15 cellular contexts compared by ENCODE assay signal in the genomic region with DNA sequence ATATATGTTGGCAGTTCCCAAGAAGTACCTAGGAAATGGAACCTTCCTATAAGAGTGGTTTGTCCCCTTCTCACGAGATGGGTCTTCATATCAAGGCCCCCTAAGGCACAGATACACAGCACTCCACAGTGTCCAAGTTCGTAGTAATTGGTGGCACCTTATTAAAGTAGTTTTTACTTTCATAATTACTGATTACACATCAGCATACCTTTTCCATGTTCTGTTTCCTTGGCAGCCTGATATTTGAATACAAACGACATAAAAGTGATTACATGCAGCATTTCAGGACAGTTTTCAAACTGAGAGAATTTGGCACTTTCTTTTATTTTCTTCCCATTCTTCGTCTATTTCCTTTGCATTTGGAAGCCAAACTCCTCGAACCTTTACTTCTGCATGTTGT.
DNase-seq lines count a peak whose midpoint lies in the region; ATAC-seq and TF ChIP-seq lines count a peak whose summit lies in the region.
"Had no signal": no experiment of that assay in that cellular context is flagged by ENCODE, and none has a peak within 500 bp of the region (broad histone marks: within the 10 kb centered on the region; RNA-seq: fewer than 3 reads in every experiment).

No MANE protein-coding gene starts in this region.

- intact Hi-C loops in natural killer cell (cut with micrococcal nuclease) = no loop called here

- peak overlapping the region; percentile 22 to 36 for H3K27ac Mint-ChIP-seq in natural killer cell treated with Interleukin-12 subunit alpha and Interleukin-12 subunit beta and Interleukin-15 and Interleukin-18, amount 100 ng/mL, for 72 hours
- no peak overlapping the region for H3K27ac Mint-ChIP-seq in natural killer cell
- H3K27ac Mint-ChIP-seq in T-helper 17 cell = no peak overlapping the region

- H3K4me1 ChIP-seq in mesenchymal stem cell (ENCODE audit: control insufficient read depth, insufficient read depth, low read depth, low read length) = peaks cover 15% of the 10 kb centered on the region

- no peaks in the 10 kb centered on the region for H3K27me3 ChIP-seq in mesenchymal stem cell (ENCODE audit: control insufficient read depth in 1 of 2, insufficient read depth in 1 of 2, low read length in 2 of 2)
- H3K27me3 ChIP-seq: BLaER1 had no signal

- H2BK12ac ChIP-seq in mesenchymal stem cell (ENCODE audit: low read length in 2 of 2) = no peak overlapping the region

- no peak for ATAC-seq in natural killer cell treated with Interleukin-12 subunit alpha and Interleukin-12 subunit beta and Interleukin-15 and Interleukin-18, amount 100 ng/mL, for 72 hours
- ATAC-seq in natural killer cell (no peak), T-helper 17 cell (no peak), HG03135 (IDR thresholded peaks at IDR 0.05; ENCODE audit: unreplicated experiment) (no peak)

- H3K9me3 ChIP-seq in mesenchymal stem cell (ENCODE audit: control insufficient read depth, low read length) (no peaks in the 10 kb centered on the region), T-helper 17 cell (ENCODE audit: control insufficient read depth, low read length, poor library complexity, severe bottlenecking) (no peaks in the 10 kb centered on the region)
- H3K9me3 ChIP-seq: BLaER1 had no signal

- H4K8ac ChIP-seq in mesenchymal stem cell (ENCODE audit: low read length) = no peak overlapping the region

- H2AK5ac ChIP-seq in mesenchymal stem cell (ENCODE audit: low read length, severe bottlenecking) = no peak overlapping the region

- H3K4me3 ChIP-seq in mesenchymal stem cell (ENCODE audit: insufficient read depth in 1 of 2, low read depth in 1 of 2, low read length in 2 of 2) = no peak overlapping the region
- H3K4me3 ChIP-seq: BLaER1 had no signal

- H3K14ac ChIP-seq in mesenchymal stem cell (ENCODE audit: low read length in 2 of 2) = no peak overlapping the region

- no peaks in the 10 kb centered on the region for H3K36me3 Mint-ChIP-seq in natural killer cell treated with Interleukin-12 subunit alpha and Interleukin-12 subunit beta and Interleukin-15 and Interleukin-18, amount 100 ng/mL, for 72 hours
- H3K36me3 Mint-ChIP-seq in natural killer cell (no peaks in the 10 kb centered on the region), T-helper 17 cell (ENCODE audit: low read depth) (no peaks in the 10 kb centered on the region)
- H3K36me3 Mint-ChIP-seq: T-cell had no signal

- DNase-seq in natural killer cell treated with Interleukin-12 subunit alpha and Interleukin-12 subunit beta and Interleukin-15 and Interleukin-18, amount 100 ng/mL, for 72 hours (ENCODE audit: low spot score) = no peak
- DNase-seq in natural killer cell = no peak
- no peak for DNase-seq in mesenchymal stem cell
- DNase-seq in T-helper 17 cell = no peak
- DNase-seq in NCI-H1436 (lab: John Stamatoyannopoulos, UW) = no peak
- no peak for DNase-seq in pons (ENCODE audit: low spot score)
- DNase-seq: activated CD4-positive, CD25-positive, alpha-beta regulatory T cell treated with anti-CD3 and anti-CD28 coated beads, Interleukin-2, amount 50 U/mL, for 72 hours; central memory CD4-positive, alpha-beta T cell; NCI-H187 treated with DMSO at 0.1 percent for 48 hours; retina; stimulated activated CD4-positive, alpha-beta T cell treated with anti-CD3 and anti-CD28 coated beads, Interleukin-4, amount 100 ng/mL, for 24 hours; T-cell had no signal

- no peak overlapping the region for H2AFZ ChIP-seq in mesenchymal stem cell (ENCODE audit: low read depth, low read length)

- H3K27ac ChIP-seq in VCaP = peak overlapping the region; percentile 92
- H3K27ac ChIP-seq in mesenchymal stem cell (ENCODE audit: low read length, poor library complexity, severe bottlenecking) = peak overlapping the region; percentile 43
- H3K27ac ChIP-seq: BLaER1 had no signal

- peaks cover 14% of the 10 kb centered on the region in 2 donors for H3K4me1 Mint-ChIP-seq in natural killer cell treated with Interleukin-12 subunit alpha and Interleukin-12 subunit beta and Interleukin-15 and Interleukin-18, amount 100 ng/mL, for 72 hours (ENCODE audit: low read depth in 2 of 2)
- H3K4me1 Mint-ChIP-seq in natural killer cell (peaks cover 5 to 13% of the 10 kb centered on the region in 2 donors), T-helper 17 cell (peaks cover 22% of the 10 kb centered on the region)

- H2BK5ac ChIP-seq in mesenchymal stem cell (ENCODE audit: low read depth, low read length, poor library complexity, severe bottlenecking) = no peak overlapping the region

- no peak overlapping the region for H4K91ac ChIP-seq in mesenchymal stem cell (ENCODE audit: low read length)

- 93% methylated on average over 4 of the region's 5 CpGs for WGBS in mesenchymal stem cell

- H2BK120ac ChIP-seq in mesenchymal stem cell (ENCODE audit: low read depth, low read length) = no peak overlapping the region

- H3K36me3 ChIP-seq in mesenchymal stem cell (ENCODE audit: control insufficient read depth in 1 of 2, insufficient read depth in 2 of 2, low read depth in 1 of 2, low read length in 2 of 2) = peaks cover 3 to 11% of the 10 kb centered on the region in 2 experiments

- no peak overlapping the region for H2BK15ac ChIP-seq in mesenchymal stem cell (ENCODE audit: low read depth, poor library complexity, severe bottlenecking)

- peak overlapping the region; percentile 83 for H3K9ac ChIP-seq in mesenchymal stem cell (ENCODE audit: low read length)
- H3K9ac ChIP-seq: BLaER1 had no signal

- H3K79me1 ChIP-seq in mesenchymal stem cell (replicated peaks; ENCODE audit: low read length, poor library complexity, severe bottlenecking) = peaks cover 14% of the 10 kb centered on the region

- H3K23ac ChIP-seq in mesenchymal stem cell (ENCODE audit: low read length in 2 of 2) = no peak overlapping the region

- no peak overlapping the region for H3K4me2 ChIP-seq in mesenchymal stem cell (ENCODE audit: low read length, poor library complexity, severe bottlenecking)
- H3K4me2 ChIP-seq: BLaER1 had no signal

- no peaks in the 10 kb centered on the region for H3K9me3 Mint-ChIP-seq in natural killer cell treated with Interleukin-12 subunit alpha and Interleukin-12 subunit beta and Interleukin-15 and Interleukin-18, amount 100 ng/mL, for 72 hours
- H3K9me3 Mint-ChIP-seq in natural killer cell = no peaks in the 10 kb centered on the region
- H3K9me3 Mint-ChIP-seq: T-cell had no signal

- H3K4me3 Mint-ChIP-seq in natural killer cell treated with Interleukin-12 subunit alpha and Interleukin-12 subunit beta and Interleukin-15 and Interleukin-18, amount 100 ng/mL, for 72 hours = no peak overlapping the region
- H3K4me3 Mint-ChIP-seq in natural killer cell (no peak overlapping the region), T-helper 17 cell (no peak overlapping the region)
- H3K4me3 Mint-ChIP-seq: T-cell had no signal

- H3K4ac ChIP-seq in mesenchymal stem cell (ENCODE audit: low read depth in 1 of 2, low read length in 2 of 2) = peak overlapping the region in 1 of 2 experiments; percentile 44

- TF ChIP-seq CTCF in natural killer cell (IDR thresholded peaks at IDR 0.05) = no peak
- no peak for TF ChIP-seq CTCF in VCaP (conservative IDR thresholded peaks at IDR 0.05)

- no peak overlapping the region for H3K18ac ChIP-seq in mesenchymal stem cell (ENCODE audit: low read depth in 1 of 2, low read length in 2 of 2)

- no peaks in the 10 kb centered on the region for H3K27me3 Mint-ChIP-seq in natural killer cell treated with Interleukin-12 subunit alpha and Interleukin-12 subunit beta and Interleukin-15 and Interleukin-18, amount 100 ng/mL, for 72 hours
- H3K27me3 Mint-ChIP-seq in natural killer cell (ENCODE audit: low read depth in 2 of 2) = no peaks in the 10 kb centered on the region
- no peaks in the 10 kb centered on the region for H3K27me3 Mint-ChIP-seq in T-helper 17 cell
- H3K27me3 Mint-ChIP-seq: T-cell had no signal

Comparison
In these comparisons a context has a peak if more than half of its experiments do, and no peak if none do; other contexts are left out.
1. H3K27ac Mint-ChIP-seq: peak in natural killer cell treated with Interleukin-12 subunit alpha and Interleukin-12 subunit beta and Interleukin-15 and Interleukin-18, amount 100 ng/mL, for 72 hours (2 of 2); none in natural killer cell (0 of 2) and T-helper 17 cell (single experiment).